In genomic region chr11:23113887-23114216, GRCh38 we compare ENCODE assay signal across 12 cellular contexts.
DNase-seq lines count a peak whose midpoint lies in the region; ATAC-seq, FAIRE-seq and TF ChIP-seq lines count a peak whose summit lies in the region.
"Had no signal": no experiment of that assay in that cellular context is flagged by ENCODE, and none has a peak within 500 bp of the region (broad histone marks: within the 10 kb centered on the region; RNA-seq: fewer than 3 reads in every experiment).

No MANE protein-coding gene starts in this region.

- no peaks in the 10 kb centered on the region for H3K36me3 ChIP-seq in OCI-LY1 (ENCODE audit: insufficient read depth, low read length)
- H3K36me3 ChIP-seq in astrocyte (ENCODE audit: insufficient read depth, low read length) = no peaks in the 10 kb centered on the region
- H3K36me3 ChIP-seq: MG63, SJCRH30 had no signal

- peaks cover 6% of the 10 kb centered on the region for H3K9me3 Mint-ChIP-seq in astrocyte (ENCODE audit: unreplicated experiment)
- peaks cover 16% of the 10 kb centered on the region for H3K9me3 Mint-ChIP-seq in nephron progenitor cell

- ATAC-seq in GM21423 (IDR thresholded peaks at IDR 0.05; ENCODE audit: unreplicated experiment) = peak; percentile 1
- ATAC-seq in GM21576 (IDR thresholded peaks at IDR 0.05; ENCODE audit: unreplicated experiment) = no peak
- ATAC-seq: T-cell had no signal

- TF ChIP-seq CTCF in OCI-LY1 (IDR thresholded peaks at IDR 0.05; ENCODE audit: low read length) = no peak
- TF ChIP-seq CTCF in astrocyte (IDR thresholded peaks at IDR 0.05; ENCODE audit: insufficient read depth, low read depth, low read length) = no peak
- peak; percentile 3 for TF ChIP-seq CTCF in nephron progenitor cell (IDR thresholded peaks at IDR 0.05)

- H3K4me1 ChIP-seq in OCI-LY1 (ENCODE audit: insufficient read depth, low read length, severe bottlenecking) (peaks cover 44% of the 10 kb centered on the region), astrocyte (ENCODE audit: insufficient read depth, low read length) (peaks cover 6% of the 10 kb centered on the region)
- H3K4me1 ChIP-seq: SJCRH30 had no signal

- H4K20me1 ChIP-seq in OCI-LY1 (ENCODE audit: insufficient read depth, low read length) (no peaks in the 10 kb centered on the region), astrocyte (ENCODE audit: insufficient read depth, low read length) (no peaks in the 10 kb centered on the region)

- H3K4me1 Mint-ChIP-seq in astrocyte (ENCODE audit: low read depth, unreplicated experiment) (peaks cover 2% of the 10 kb centered on the region), nephron progenitor cell (peaks cover 40% of the 10 kb centered on the region)
- H3K4me1 Mint-ChIP-seq: CD8-positive, alpha-beta memory T cell; T-cell had no signal

- H3K27ac ChIP-seq in OCI-LY1 (ENCODE audit: low read depth, low read length, poor library complexity, severe bottlenecking) (peak overlapping the region; percentile 97), astrocyte (ENCODE audit: low read depth, low read length) (no peak overlapping the region)
- H3K27ac ChIP-seq: SJCRH30 had no signal

- FAIRE-seq in astrocyte (lab: Jason Lieb, UNC) = no peak
- FAIRE-seq: G401.6 had no signal

- no peaks in the 10 kb centered on the region for H3K79me2 ChIP-seq in OCI-LY1 (ENCODE audit: insufficient read depth, low read length)
- no peaks in the 10 kb centered on the region for H3K79me2 ChIP-seq in astrocyte (ENCODE audit: insufficient read depth, low read length)

- H3K4me2 ChIP-seq in OCI-LY1 (ENCODE audit: low read length) (no peak overlapping the region), astrocyte (ENCODE audit: low read length) (peak overlapping the region; percentile 70)

- no peak overlapping the region for H3K9ac ChIP-seq in OCI-LY1 (ENCODE audit: low read length)
- H3K9ac ChIP-seq in astrocyte (ENCODE audit: low read length) = no peak overlapping the region

- H3K9me2 ChIP-seq in OCI-LY1 (ENCODE audit: low read depth, low read length) = no peaks in the 10 kb centered on the region

- H3K27me3 Mint-ChIP-seq in astrocyte (ENCODE audit: low read depth, unreplicated experiment) (no peaks in the 10 kb centered on the region), nephron progenitor cell (ENCODE audit: low read depth, poor library complexity) (peaks cover 4% of the 10 kb centered on the region)
- H3K27me3 Mint-ChIP-seq: CD8-positive, alpha-beta memory T cell; T-cell had no signal

- H3K27ac Mint-ChIP-seq in astrocyte (ENCODE audit: unreplicated experiment) (no peak overlapping the region), nephron progenitor cell (no peak overlapping the region)
- H3K27ac Mint-ChIP-seq: CD8-positive, alpha-beta memory T cell; T-cell had no signal

- H3K4me3 Mint-ChIP-seq in astrocyte (ENCODE audit: unreplicated experiment) (no peak overlapping the region), nephron progenitor cell (no peak overlapping the region)
- H3K4me3 Mint-ChIP-seq: CD8-positive, alpha-beta memory T cell; T-cell had no signal

- H3K9me3 ChIP-seq in OCI-LY1 (ENCODE audit: low read length) = no peaks in the 10 kb centered on the region
- no peaks in the 10 kb centered on the region for H3K9me3 ChIP-seq in astrocyte (ENCODE audit: insufficient read depth, low read depth, low read length)
- H3K9me3 ChIP-seq: MG63, SJCRH30 had no signal

- H3F3A ChIP-seq in OCI-LY1 (ENCODE audit: insufficient read depth, low read length) = 0 out of 2 replicates have a peak, but pooled peaks cover 5% of the 10 kb centered on the region

- H2AFZ ChIP-seq in OCI-LY1 (ENCODE audit: low read length) (no peak overlapping the region), astrocyte (ENCODE audit: low read depth, low read length) (no peak overlapping the region)

- H3K27me3 ChIP-seq in OCI-LY1 (ENCODE audit: insufficient read depth, low read length) (no peaks in the 10 kb centered on the region), astrocyte (ENCODE audit: insufficient read depth, low read length) (no peaks in the 10 kb centered on the region)
- H3K27me3 ChIP-seq: MG63, SJCRH30 had no signal

- H3K4me3 ChIP-seq in OCI-LY1 (ENCODE audit: low read depth, low read length, poor library complexity, severe bottlenecking) (no peak overlapping the region), astrocyte (ENCODE audit: insufficient read depth, low read depth, low read length) (no peak overlapping the region)
- H3K4me3 ChIP-seq: MG63, SJCRH30 had no signal

- DNase-seq in astrocyte (ENCODE audit: low read depth) = no peak
- DNase-seq in nephron progenitor cell = no peak
- DNase-seq in GOT3 (lab: John Stamatoyannopoulos, UW) = no peak
- DNase-seq in activated CD8-positive, alpha-beta memory T cell treated with anti-CD3 and anti-CD28 coated beads, Interleukin-2, amount 50 U/mL, for 48 hours = no peak
- DNase-seq: CD8-positive, alpha-beta memory T cell; T-cell had no signal

- H3K36me3 Mint-ChIP-seq in astrocyte (ENCODE audit: low read depth, unreplicated experiment) (no peaks in the 10 kb centered on the region), nephron progenitor cell (ENCODE audit: low read depth) (peaks cover 5% of the 10 kb centered on the region)
- H3K36me3 Mint-ChIP-seq: T-cell had no signal
